ENCODE assay signal across 11 cellular contexts in the genomic region with DNA sequence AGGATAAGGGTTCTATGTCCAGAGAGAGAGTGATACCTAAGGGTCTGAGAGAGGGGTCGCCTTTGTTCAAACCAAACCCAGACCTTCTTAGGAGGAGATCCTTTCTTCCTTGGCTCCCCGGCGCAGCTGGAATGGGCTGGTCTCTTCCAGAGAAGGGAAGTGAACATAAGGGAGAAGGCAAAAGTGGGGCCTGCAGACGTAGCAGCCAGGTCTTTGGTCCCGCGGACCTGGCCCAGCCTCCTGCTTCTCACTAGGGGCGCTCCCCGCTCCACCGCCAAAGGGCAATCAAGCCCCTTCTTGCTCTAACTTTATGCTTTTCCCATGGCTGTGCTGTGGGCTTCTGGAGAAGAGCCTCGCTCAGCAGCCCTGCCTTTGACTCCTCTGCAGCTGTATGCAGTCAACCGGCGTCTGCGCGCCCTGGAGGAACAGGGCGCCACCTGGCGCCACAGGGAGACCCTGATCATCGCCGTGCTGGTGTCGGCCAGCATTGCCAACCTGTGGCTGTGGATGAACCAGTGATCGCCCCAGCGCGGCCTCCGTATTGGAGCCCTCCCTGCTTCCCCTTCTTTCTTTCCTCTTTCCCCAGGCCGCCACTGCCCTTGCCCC. TPM values are rescaled to one million over a fixed set of nuclear protein-coding genes. Genes with fewer than 3 reads are reported as not detected.
DNase-seq lines count a peak whose midpoint lies in the region; ATAC-seq, FAIRE-seq and TF ChIP-seq lines count a peak whose summit lies in the region.
"Had no signal": no experiment of that assay in that cellular context is flagged by ENCODE, and none has a peak within 500 bp of the region (broad histone marks: within the 10 kb centered on the region; RNA-seq: fewer than 3 reads in every experiment).

No MANE protein-coding gene starts in this region.

- H3K4me3 ChIP-seq in NB4 (ENCODE audit: low read depth, low read length) (no peak overlapping the region), fibroblast of mammary gland (ENCODE audit: control insufficient read depth, low read depth, low read length) (no peak overlapping the region), parathyroid adenoma (ENCODE audit: low read depth, low read length) (no peak overlapping the region)

- H3K79me2 ChIP-seq in parathyroid adenoma = no peaks in the 10 kb centered on the region

- no peak overlapping the region for H3K4me3 Mint-ChIP-seq in stimulated activated effector memory CD8-positive, alpha-beta T cell treated with anti-CD3 and anti-CD28 coated beads, Interleukin-12 subunit alpha, Interleukin-12 subunit beta, amount 100 ng/mL, for 72 hours
- no peak overlapping the region for H3K4me3 Mint-ChIP-seq in osteocyte (ENCODE audit: unreplicated experiment)

- no peak overlapping the region for H3K27ac Mint-ChIP-seq in stimulated activated effector memory CD8-positive, alpha-beta T cell treated with anti-CD3 and anti-CD28 coated beads, Interleukin-12 subunit alpha, Interleukin-12 subunit beta, amount 100 ng/mL, for 72 hours
- H3K27ac Mint-ChIP-seq in osteocyte (ENCODE audit: unreplicated experiment) = no peak overlapping the region

- no peak for ATAC-seq in stimulated activated effector memory CD8-positive, alpha-beta T cell treated with anti-CD3 and anti-CD28 coated beads, Interleukin-12 subunit alpha, Interleukin-12 subunit beta, amount 100 ng/mL, for 72 hours

- no peaks in the 10 kb centered on the region for H3K36me3 Mint-ChIP-seq in stimulated activated effector memory CD8-positive, alpha-beta T cell treated with anti-CD3 and anti-CD28 coated beads, Interleukin-12 subunit alpha, Interleukin-12 subunit beta, amount 100 ng/mL, for 72 hours
- H3K36me3 Mint-ChIP-seq in osteocyte (ENCODE audit: unreplicated experiment) = no peaks in the 10 kb centered on the region

- no peaks in the 10 kb centered on the region for H3K4me1 ChIP-seq in parathyroid adenoma

- H3K4me2 ChIP-seq in parathyroid adenoma (ENCODE audit: low read length) = no peak overlapping the region

- H3K9me3 Mint-ChIP-seq in stimulated activated effector memory CD8-positive, alpha-beta T cell treated with anti-CD3 and anti-CD28 coated beads, Interleukin-12 subunit alpha, Interleukin-12 subunit beta, amount 100 ng/mL, for 72 hours = no peaks in the 10 kb centered on the region
- H3K9me3 Mint-ChIP-seq in osteocyte (ENCODE audit: unreplicated experiment) = peaks cover 22% of the 10 kb centered on the region

- DNase-seq in ELR (ENCODE audit: low read depth) (peak; percentile 4), NB4 (ENCODE audit: low read depth) (peak; percentile 66), fibroblast of mammary gland (ENCODE audit: low read depth) (peak; percentile 13), osteocyte (ENCODE audit: extremely low spot score, unreplicated experiment) (no peak), RCC 7860 (ENCODE audit: low spot score) (no peak), NCI-H2171 (lab: John Stamatoyannopoulos, UW) (no peak)
- no peak for DNase-seq in stimulated activated effector memory CD8-positive, alpha-beta T cell treated with anti-CD3 and anti-CD28 coated beads, Interleukin-12 subunit alpha, Interleukin-12 subunit beta, amount 100 ng/mL, for 72 hours (ENCODE audit: low spot score in 2 of 2)
- DNase-seq: activated T-cell treated with anti-CD3 and anti-CD28 coated beads, Interleukin-2, amount 50 U/mL, for 1 hour; NCI-H526 treated with DMSO at 0.1 percent for 48 hours had no signal

- no peak overlapping the region for H3K9ac ChIP-seq in parathyroid adenoma

- no peaks in the 10 kb centered on the region for H3K27me3 Mint-ChIP-seq in osteocyte (ENCODE audit: unreplicated experiment)

- H3K27me3 ChIP-seq in parathyroid adenoma (ENCODE audit: control insufficient read depth, insufficient read depth, low read length) = no peaks in the 10 kb centered on the region

- no peaks in the 10 kb centered on the region for H3K9me3 ChIP-seq in parathyroid adenoma (ENCODE audit: control insufficient read depth, low read length)

- H3K27ac ChIP-seq in parathyroid adenoma = no peak overlapping the region

- peak; percentile 33 for TF ChIP-seq CTCF in NB4 (IDR thresholded peaks at IDR 0.05; ENCODE audit: low read depth, low read length)
- TF ChIP-seq CTCF in fibroblast of mammary gland (conservative IDR thresholded peaks at IDR 0.05; ENCODE audit: control insufficient read depth, insufficient read depth, low read depth, low read length) = peak; percentile 33
- peak; percentile 44 for TF ChIP-seq CTCF in parathyroid adenoma (IDR thresholded peaks at IDR 0.05)
- no peak for TF ChIP-seq CTCF in osteocyte (IDR thresholded peaks at IDR 0.05)

- no peak overlapping the region for H2AFZ ChIP-seq in parathyroid adenoma

- FAIRE-seq in RCC 7860 (lab: Jason Lieb, UNC) = no peak

- no peaks in the 10 kb centered on the region for H3K36me3 ChIP-seq in parathyroid adenoma (ENCODE audit: control insufficient read depth, insufficient read depth, low read length)

- no peak for TF ChIP-seq POLR2A in NB4 (IDR thresholded peaks at IDR 0.05; ENCODE audit: extremely low read depth, insufficient read length)

- H3K4me1 Mint-ChIP-seq in stimulated activated effector memory CD8-positive, alpha-beta T cell treated with anti-CD3 and anti-CD28 coated beads, Interleukin-12 subunit alpha, Interleukin-12 subunit beta, amount 100 ng/mL, for 72 hours = no peaks in the 10 kb centered on the region
- H3K4me1 Mint-ChIP-seq in osteocyte (ENCODE audit: unreplicated experiment) = no peaks in the 10 kb centered on the region

RNA-seq across cellular contexts. Expression of a gene that starts 6.5 kb away (rescaled TPM):
- total RNA-seq in osteocyte = not detected in 2 replicates

RNA-seq across cellular contexts. Expression of a gene that starts 12.2 kb away (rescaled TPM):
- total RNA-seq in osteocyte = not detected in 2 replicates
- total RNA-seq: glomerular endothelial cell had no signal

RNA-seq across cellular contexts. Expression of a gene that starts 27.1 kb away (rescaled TPM):
- total RNA-seq in osteocyte = not detected in 2 replicates

Comparison
In these comparisons a context has a peak if more than half of its experiments do, and no peak if none do; other contexts are left out.
1. DNase-seq: peak in ELR (single experiment), NB4 (single experiment) and fibroblast of mammary gland (single experiment); none in stimulated activated effector memory CD8-positive, alpha-beta T cell treated with anti-CD3 and anti-CD28 coated beads, Interleukin-12 subunit alpha, Interleukin-12 subunit beta, amount 100 ng/mL, for 72 hours (0 of 2), osteocyte (single experiment), RCC 7860 (single experiment) and NCI-H2171 (single experiment).